ENCODE assay signal across 8 cellular contexts in the genomic region with DNA sequence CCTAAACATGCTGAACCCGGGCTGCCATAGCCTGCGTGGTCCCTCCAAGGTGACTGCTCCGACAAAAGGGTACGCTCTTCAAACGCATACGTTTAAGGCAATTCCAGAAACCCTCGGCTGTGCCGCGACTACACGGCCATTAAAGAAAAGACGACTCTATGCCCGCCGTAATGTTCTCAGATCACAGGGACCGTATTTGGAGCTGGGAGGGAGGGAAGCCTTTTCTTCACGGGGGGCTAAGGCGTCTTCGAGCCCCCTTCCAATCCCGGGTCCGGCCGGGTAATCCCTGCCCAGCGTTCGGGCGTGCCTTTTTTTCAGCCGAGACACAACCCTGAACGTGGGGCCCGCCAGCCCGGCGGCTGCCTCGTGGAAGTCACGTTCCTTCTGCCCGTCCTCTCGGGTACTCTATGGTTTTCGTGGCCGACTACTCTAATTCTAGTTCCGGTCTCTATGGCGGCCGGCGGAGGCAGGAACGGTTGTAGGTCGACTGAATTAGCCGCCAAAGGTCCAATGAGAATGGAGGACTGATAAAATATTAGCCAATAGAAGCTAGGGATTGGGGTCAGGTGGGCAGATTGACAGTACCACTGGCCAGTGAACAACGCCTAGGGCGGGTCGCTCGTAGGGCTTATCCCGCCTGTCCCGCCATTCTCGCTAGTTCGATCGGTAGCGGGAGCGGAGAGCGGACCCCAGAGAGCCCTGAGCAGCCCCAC. TPM values are rescaled to one million over a fixed set of nuclear protein-coding genes. Genes with fewer than 3 reads are reported as not detected.
DNase-seq lines count a peak whose midpoint lies in the region; ATAC-seq and TF ChIP-seq lines count a peak whose summit lies in the region.

A gene (plus strand): TSS at position 648 of the 713 bp plus-strand sequence. CDS start 148 bp downstream, outside the sequence.

- H3K27ac ChIP-seq in colonic mucosa (peak within 1 kb of the TSS; percentile 90), layer of hippocampus (ENCODE audit: low read depth, low read length) (peak within 1 kb of the TSS; percentile 77)

- H3K36me3 ChIP-seq in BE2C, result peaks cover 24% of the 10 kb centered on the region
- H3K36me3 ChIP-seq in colonic mucosa, result no peaks in the 10 kb centered on the region

- DNase-seq in BE2C, result peak; percentile 89
- peak; percentile 87 for DNase-seq in GM19240 (ENCODE audit: insufficient read length, low spot score)
- peak; percentile 99 to 100 for DNase-seq in NCI-H526 (lab: John Stamatoyannopoulos, UW)
- DNase-seq in activated CD4-positive, alpha-beta T cell treated with anti-CD3 and anti-CD28 coated beads for 48 hours, result peak; percentile 96
- DNase-seq in colonic mucosa, result peak; percentile 97
- peak; percentile 90 to 92 for DNase-seq in stimulated activated CD4-positive, alpha-beta T cell treated with anti-CD3 and anti-CD28 coated beads, Interleukin-1b, Interleukin-23, amount 100 ng/mL, for 4 hours (ENCODE audit: low read depth in 2 of 2)

- TF ChIP-seq CTCF in BE2C (IDR thresholded peaks at IDR 0.05; ENCODE audit: low read depth, low read length) (no peak), colonic mucosa (IDR thresholded peaks at IDR 0.05) (no peak)

- H3K9ac ChIP-seq in colonic mucosa (ENCODE audit: low read depth in 2 of 2, low read length in 2 of 2), result peak within 1 kb of the TSS; percentile 80 to 91

- no peaks in the 10 kb centered on the region for H3K4me1 ChIP-seq in BE2C
- peaks cover 21% of the 10 kb centered on the region for H3K4me1 ChIP-seq in colonic mucosa

- H3K4me3 ChIP-seq in BE2C (ENCODE audit: low read depth, low read length) (peak within 1 kb of the TSS; percentile 88), colonic mucosa (peak within 1 kb of the TSS; percentile 89)

- intact Hi-C loops in colonic mucosa (cut with DNase I), result no loop called here

- H3K27me3 ChIP-seq in BE2C (no peaks in the 10 kb centered on the region), colonic mucosa (no peaks in the 10 kb centered on the region), layer of hippocampus (ENCODE audit: control insufficient read depth, insufficient read depth, low read length) (no peaks in the 10 kb centered on the region)

- ATAC-seq in HG03460 (IDR thresholded peaks at IDR 0.05; ENCODE audit: unreplicated experiment), result peak; percentile 90

- no peaks in the 10 kb centered on the region for H3K9me3 ChIP-seq in BE2C
- H3K9me3 ChIP-seq in colonic mucosa, result no peaks in the 10 kb centered on the region

RNA-seq across cellular contexts. Expression of the gene that starts here (rescaled TPM):
- 719 TPM for polyA plus RNA-seq in BE2C (2012; ENCODE audit: insufficient read depth, insufficient read length, low read depth)
- total RNA-seq in colonic mucosa, result 100 to 1,000 TPM; 471 to 894 TPM

Comparison
In these comparisons a context has a peak if more than half of its experiments do, and no peak if none do; other contexts are left out.
1. Peak in every context shown above with its lines: DNase-seq, ATAC-seq, H3K4me3 ChIP-seq and H3K27ac ChIP-seq.